In genomic region chr12:89936631-89937030, GRCh38 we compare ENCODE assay signal across 19 cellular contexts.
DNase-seq lines count a peak whose midpoint lies in the region; ATAC-seq lines count a peak whose summit lies in the region.
"Had no signal": no experiment of that assay in that cellular context is flagged by ENCODE, and none has a peak within 500 bp of the region (broad histone marks: within the 10 kb centered on the region; RNA-seq: fewer than 3 reads in every experiment).

No MANE protein-coding gene starts in this region.

- H3K27ac ChIP-seq in SK-N-MC (no peak overlapping the region; the same call in 1 of the 2 replicates), right cardiac atrium (ENCODE audit: low read length) (no peak overlapping the region)
- H3K27ac ChIP-seq: adrenal gland, breast epithelium, thyroid gland had no signal

- peak overlapping the region; percentile 26 for H3K9ac ChIP-seq in SK-N-MC (ENCODE audit: insufficient read length)

- in situ Hi-C loops in G401 (cut with HindIII; ENCODE audit: low sequenced_read_pairs) = no loop called here

- no peaks in the 10 kb centered on the region for H3K27me3 ChIP-seq in right cardiac atrium (ENCODE audit: control insufficient read depth, insufficient read depth)
- H3K27me3 ChIP-seq: adrenal gland, breast epithelium, thyroid gland had no signal

- H3K4me1 ChIP-seq in right cardiac atrium (ENCODE audit: control insufficient read depth, insufficient read depth, low read length) = no peaks in the 10 kb centered on the region
- H3K4me1 ChIP-seq: breast epithelium, thyroid gland had no signal

- DNase-seq in G401 (ENCODE audit: low spot score) = peak; percentile 64
- DNase-seq in NCI-H1105 (lab: John Stamatoyannopoulos, UW) = peak; percentile 49
- DNase-seq in SK-N-MC (ENCODE audit: low read depth, low spot score) = no peak
- peak; percentile 13 for DNase-seq in germinal center (ENCODE audit: low spot score)
- DNase-seq in right cardiac atrium = no peak
- DNase-seq: activated naive CD4-positive, alpha-beta T cell; activated T-cell treated with anti-CD3 and anti-CD28 coated beads, Interleukin-2, amount 50 U/mL, for 1 hour; adrenal gland; DND-41; NCI-H1436; NCI-H345; stimulated activated CD4-positive, alpha-beta T cell treated with anti-CD3 and anti-CD28 coated beads, Interleukin-4, amount 100 ng/mL, for 1 hour; stimulated activated naive CD8-positive, alpha-beta T cell treated with anti-CD3 and anti-CD28 coated beads, Interleukin-15, Interleukin-2, amounts not matched to agents 100 U/mL and 50 U/mL, for 24 hours; T-helper 9 cell; thyroid gland had no signal

- no peaks in the 10 kb centered on the region for H3K36me3 ChIP-seq in SK-N-MC (ENCODE audit: insufficient read depth, low read length)
- H3K36me3 ChIP-seq: adrenal gland, breast epithelium, thyroid gland had no signal

- H3K9me3 ChIP-seq in SK-N-MC (ENCODE audit: low read depth, low read length) (no peaks in the 10 kb centered on the region), right cardiac atrium (ENCODE audit: control insufficient read depth, low read length) (no peaks in the 10 kb centered on the region)
- H3K9me3 ChIP-seq: adrenal gland, breast epithelium, thyroid gland had no signal

- no peak overlapping the region for H3K4me3 ChIP-seq in SK-N-MC
- H3K4me3 ChIP-seq in right cardiac atrium (ENCODE audit: low read length) = no peak overlapping the region
- H3K4me3 ChIP-seq: adrenal gland, breast epithelium, thyroid gland had no signal

- intact Hi-C loops in right cardiac atrium (cut with DNase I) = no loop called here

- no peak for ATAC-seq in GM18517 (IDR thresholded peaks at IDR 0.05; ENCODE audit: unreplicated experiment)
- no peak for ATAC-seq in GM18502 (IDR thresholded peaks at IDR 0.05; ENCODE audit: poor library complexity, unreplicated experiment)
- ATAC-seq in right cardiac atrium = no peak
- ATAC-seq: WTC11 had no signal

- WGBS in right cardiac atrium = 44% methylated on average over 3 of the region's 3 CpGs

Comparison
In these comparisons a context has a peak if more than half of its experiments do, and no peak if none do; other contexts are left out.
1. DNase-seq: peak in G401 (single experiment), NCI-H1105 (single experiment) and germinal center (single experiment); none in SK-N-MC (single experiment) and right cardiac atrium (0 of 3).